ENCODE assay signal across 18 cellular contexts in genomic region chr10:7159517-7159916, GRCh38.
DNase-seq lines count a peak whose midpoint lies in the region; ATAC-seq lines count a peak whose summit lies in the region.
"Had no signal": no experiment of that assay in that cellular context is flagged by ENCODE, and none has a peak within 500 bp of the region (broad histone marks: within the 10 kb centered on the region; RNA-seq: fewer than 3 reads in every experiment).

No MANE protein-coding gene starts in this region.

- H3K4me1 Mint-ChIP-seq in activated CD4-positive, alpha-beta T cell treated with anti-CD3 and anti-CD28 coated beads, Interleukin-2, amount 10 ng/mL, durations not matched to agents 7 days and 5 days, result peaks cover 30% of the 10 kb centered on the region
- peaks cover 11 to 24% (median 18%) of the 10 kb centered on the region in 4 donors for H3K4me1 Mint-ChIP-seq in CD4-positive, alpha-beta memory T cell
- H3K4me1 Mint-ChIP-seq in T-helper 17 cell, result peaks cover 12% of the 10 kb centered on the region
- H3K4me1 Mint-ChIP-seq in naive thymus-derived CD4-positive, alpha-beta T cell, result peaks cover 17 to 51% (median 45%) of the 10 kb centered on the region in 7 donors

- ATAC-seq in T-helper 17 cell (peak; percentile 45), GM19035 (IDR thresholded peaks at IDR 0.05; ENCODE audit: unreplicated experiment) (no peak), sciatic nerve (no peak)
- peak; percentile 68 for ATAC-seq in naive thymus-derived CD4-positive, alpha-beta T cell
- ATAC-seq: Panc1, Right ventricle myocardium inferior had no signal

- POLR2A ChIA-PET in activated CD4-positive, alpha-beta T cell treated with anti-CD3 and anti-CD28 coated beads, Interleukin-2, amount 10 ng/mL, durations not matched to agents 7 days and 5 days (lab: Charles Lee), result no interaction called here
- POLR2A ChIA-PET in CD4-positive, alpha-beta memory T cell (lab: Charles Lee; ENCODE audit: partially characterized antibody), result no interaction called here
- POLR2A ChIA-PET in naive thymus-derived CD4-positive, alpha-beta T cell (lab: Charles Lee), result interaction anchor here (0.7 kb wide), 1 partner anchor 267 kb away, joined by 4 read pairs; no protein-coding TSS in a partner anchor

- peaks cover 2% of the 10 kb centered on the region for H3K9me3 Mint-ChIP-seq in activated CD4-positive, alpha-beta T cell treated with anti-CD3 and anti-CD28 coated beads, Interleukin-2, amount 10 ng/mL, durations not matched to agents 7 days and 5 days
- H3K9me3 Mint-ChIP-seq in CD4-positive, alpha-beta memory T cell, result no peaks in the 10 kb centered on the region
- H3K9me3 Mint-ChIP-seq in naive thymus-derived CD4-positive, alpha-beta T cell, result peaks cover 0 to 3% (median 0%) of the 10 kb centered on the region in 11 donors

- DNase-seq in activated CD4-positive, alpha-beta T cell treated with anti-CD3 and anti-CD28 coated beads, Interleukin-2, amount 10 ng/mL, durations not matched to agents 7 days and 5 days, result peak; percentile 26
- DNase-seq in activated CD4-positive, alpha-beta T cell treated with anti-CD3 and anti-CD28 coated beads, Interleukin-2, amount 50 U/mL, for 48 hours, result no peak
- peak in 4 of 5 donors; percentile 19 to 32 (median 24) for DNase-seq in CD4-positive, alpha-beta memory T cell
- DNase-seq in T-helper 17 cell (no peak), GM03348 (ENCODE audit: low spot score) (no peak), sciatic nerve (ENCODE audit: low spot score) (no peak)
- DNase-seq in naive thymus-derived CD4-positive, alpha-beta T cell, result peak in 7 of 9 donors; percentile 23 to 68 (median 55)
- DNase-seq: DMS53, Karpas-422, MM.1S, NCI-H1105, NCI-H1930, NCI-H2171 treated with DMSO at 0.1 percent for 48 hours, NCI-H774 had no signal

- no peak overlapping the region for H3K27ac ChIP-seq in CD4-positive, alpha-beta memory T cell (ENCODE audit: low read depth, low read length)
- H3K27ac ChIP-seq in naive thymus-derived CD4-positive, alpha-beta T cell (ENCODE audit: low read depth, low read length), result peak overlapping the region; percentile 28
- H3K27ac ChIP-seq: 22Rv1 had no signal

- no peak overlapping the region for H3K4me3 Mint-ChIP-seq in activated CD4-positive, alpha-beta T cell treated with anti-CD3 and anti-CD28 coated beads, Interleukin-2, amount 10 ng/mL, durations not matched to agents 7 days and 5 days
- peak overlapping the region in 4 of 8 donors; percentile 3 to 55 (median 22) for H3K4me3 Mint-ChIP-seq in CD4-positive, alpha-beta memory T cell
- H3K4me3 Mint-ChIP-seq in T-helper 17 cell, result peak overlapping the region; percentile 50
- H3K4me3 Mint-ChIP-seq in naive thymus-derived CD4-positive, alpha-beta T cell, result peak overlapping the region in 8 of 10 donors; percentile 3 to 68 (median 50)

- H3K27me3 Mint-ChIP-seq in activated CD4-positive, alpha-beta T cell treated with anti-CD3 and anti-CD28 coated beads, Interleukin-2, amount 10 ng/mL, durations not matched to agents 7 days and 5 days, result no peaks in the 10 kb centered on the region
- no peaks in the 10 kb centered on the region for H3K27me3 Mint-ChIP-seq in CD4-positive, alpha-beta memory T cell
- H3K27me3 Mint-ChIP-seq in T-helper 17 cell, result no peaks in the 10 kb centered on the region
- H3K27me3 Mint-ChIP-seq in naive thymus-derived CD4-positive, alpha-beta T cell, result no peaks in the 10 kb centered on the region

- peaks cover 71% of the 10 kb centered on the region for H3K36me3 Mint-ChIP-seq in activated CD4-positive, alpha-beta T cell treated with anti-CD3 and anti-CD28 coated beads, Interleukin-2, amount 10 ng/mL, durations not matched to agents 7 days and 5 days (ENCODE audit: low read depth)
- peaks cover 26 to 35% of the 10 kb centered on the region in 2 donors for H3K36me3 Mint-ChIP-seq in CD4-positive, alpha-beta memory T cell
- peaks cover 3% of the 10 kb centered on the region for H3K36me3 Mint-ChIP-seq in T-helper 17 cell (ENCODE audit: low read depth)
- peaks cover 4 to 53% (median 13%) of the 10 kb centered on the region in 5 donors for H3K36me3 Mint-ChIP-seq in naive thymus-derived CD4-positive, alpha-beta T cell

- no peaks in the 10 kb centered on the region for H3K27me3 ChIP-seq in CD4-positive, alpha-beta memory T cell (ENCODE audit: insufficient read depth, low read length)
- H3K27me3 ChIP-seq in naive thymus-derived CD4-positive, alpha-beta T cell (ENCODE audit: control insufficient read depth in 2 of 2, insufficient read depth in 2 of 2, low read length in 2 of 2), result no peaks in the 10 kb centered on the region

- no peaks in the 10 kb centered on the region for H3K9me3 ChIP-seq in CD4-positive, alpha-beta memory T cell (ENCODE audit: control insufficient read depth in 1 of 2, low read length in 2 of 2)
- no peaks in the 10 kb centered on the region for H3K9me3 ChIP-seq in T-helper 17 cell (ENCODE audit: control insufficient read depth, low read length, poor library complexity, severe bottlenecking)
- H3K9me3 ChIP-seq in naive thymus-derived CD4-positive, alpha-beta T cell (ENCODE audit: control insufficient read depth in 2 of 3, low read length in 3 of 3), result no peaks in the 10 kb centered on the region

- no peak overlapping the region for H3K4me3 ChIP-seq in CD4-positive, alpha-beta memory T cell (ENCODE audit: low read length in 2 of 2)
- H3K4me3 ChIP-seq in naive thymus-derived CD4-positive, alpha-beta T cell (ENCODE audit: low read length), result no peak overlapping the region

- peaks cover 16% of the 10 kb centered on the region for H3K4me1 ChIP-seq in CD4-positive, alpha-beta memory T cell (ENCODE audit: insufficient read depth, low read length)
- peaks cover 12 to 17% of the 10 kb centered on the region in 2 donors for H3K4me1 ChIP-seq in naive thymus-derived CD4-positive, alpha-beta T cell (ENCODE audit: control insufficient read depth in 2 of 2, insufficient read depth in 2 of 2, low read length in 2 of 2)

- CTCF ChIA-PET in activated CD4-positive, alpha-beta T cell treated with anti-CD3 and anti-CD28 coated beads, Interleukin-2, amount 10 ng/mL, durations not matched to agents 7 days and 5 days (lab: Charles Lee), result interaction anchor here (0.6 kb wide), 3 partner anchors 187 to 557 kb away, joined by 3 to 7 read pairs (median 3); no protein-coding TSS in a partner anchor
- CTCF ChIA-PET in CD4-positive, alpha-beta memory T cell (lab: Charles Lee; ENCODE audit: partially characterized antibody), result interaction anchor here (1.2 kb wide), 1 partner anchor 28 kb away, joined by 3 read pairs; no protein-coding TSS in a partner anchor
- CTCF ChIA-PET in naive thymus-derived CD4-positive, alpha-beta T cell (lab: Charles Lee), result interaction anchor here (1.0 kb wide), 1 partner anchor 39 kb away, joined by 3 read pairs; no protein-coding TSS in a partner anchor

- H3K36me3 ChIP-seq in CD4-positive, alpha-beta memory T cell (ENCODE audit: insufficient read depth, low read length), result peaks cover 8% of the 10 kb centered on the region
- peaks cover 0 to 41% (median 0%) of the 10 kb centered on the region in 3 experiments for H3K36me3 ChIP-seq in naive thymus-derived CD4-positive, alpha-beta T cell (ENCODE audit: control insufficient read depth in 2 of 3, insufficient read depth in 3 of 3, low read length in 3 of 3)

- intact Hi-C loops in CD4-positive, alpha-beta memory T cell (cut with micrococcal nuclease), result no loop called here
- intact Hi-C loops in naive thymus-derived CD4-positive, alpha-beta T cell (cut with micrococcal nuclease), result loop anchor here in 1 of 2 donors (1.0 to 5.0 kb wide), 2 partner anchors 33 to 38 kb away; no protein-coding TSS in a partner anchor
- intact Hi-C loops in sciatic nerve (cut with DNase I), result no loop called here

- peak overlapping the region; percentile 79 for H3K27ac Mint-ChIP-seq in activated CD4-positive, alpha-beta T cell treated with anti-CD3 and anti-CD28 coated beads, Interleukin-2, amount 10 ng/mL, durations not matched to agents 7 days and 5 days
- H3K27ac Mint-ChIP-seq in CD4-positive, alpha-beta memory T cell, result peak overlapping the region in 6 of 7 donors; percentile 20 to 85 (median 52)
- peak overlapping the region; percentile 79 for H3K27ac Mint-ChIP-seq in T-helper 17 cell
- H3K27ac Mint-ChIP-seq in naive thymus-derived CD4-positive, alpha-beta T cell, result peak overlapping the region in 8 of 9 donors; percentile 12 to 85 (median 78)

Comparison
In these comparisons a context has a peak if more than half of its experiments do, and no peak if none do; other contexts are left out.
1. DNase-seq: peak in activated CD4-positive, alpha-beta T cell treated with anti-CD3 and anti-CD28 coated beads, Interleukin-2, amount 10 ng/mL, durations not matched to agents 7 days and 5 days (single experiment), CD4-positive, alpha-beta memory T cell (4 of 5) and naive thymus-derived CD4-positive, alpha-beta T cell (7 of 9); none in activated CD4-positive, alpha-beta T cell treated with anti-CD3 and anti-CD28 coated beads, Interleukin-2, amount 50 U/mL, for 48 hours (0 of 2), T-helper 17 cell (0 of 3), GM03348 (single experiment) and sciatic nerve (single experiment).
2. ATAC-seq: peak in T-helper 17 cell (single experiment) and naive thymus-derived CD4-positive, alpha-beta T cell (single experiment); none in GM19035 (single experiment) and sciatic nerve (single experiment).
3. Peak in every context shown above with its lines, with median percentiles within 50 percentile points of each other: H3K27ac Mint-ChIP-seq.